1 cellular context compared by ENCODE assay signal in genomic region chr19:932647-933552, GRCh38.
TF ChIP-seq lines count a peak whose summit lies in the region.

No MANE protein-coding gene starts in this region.

TF ChIP-seq in GM23338, 12 proteins besides CTCF, POLR2A, EP300 and RAD21 (continued from another document):
- TF ChIP-seq, protein P1, sequence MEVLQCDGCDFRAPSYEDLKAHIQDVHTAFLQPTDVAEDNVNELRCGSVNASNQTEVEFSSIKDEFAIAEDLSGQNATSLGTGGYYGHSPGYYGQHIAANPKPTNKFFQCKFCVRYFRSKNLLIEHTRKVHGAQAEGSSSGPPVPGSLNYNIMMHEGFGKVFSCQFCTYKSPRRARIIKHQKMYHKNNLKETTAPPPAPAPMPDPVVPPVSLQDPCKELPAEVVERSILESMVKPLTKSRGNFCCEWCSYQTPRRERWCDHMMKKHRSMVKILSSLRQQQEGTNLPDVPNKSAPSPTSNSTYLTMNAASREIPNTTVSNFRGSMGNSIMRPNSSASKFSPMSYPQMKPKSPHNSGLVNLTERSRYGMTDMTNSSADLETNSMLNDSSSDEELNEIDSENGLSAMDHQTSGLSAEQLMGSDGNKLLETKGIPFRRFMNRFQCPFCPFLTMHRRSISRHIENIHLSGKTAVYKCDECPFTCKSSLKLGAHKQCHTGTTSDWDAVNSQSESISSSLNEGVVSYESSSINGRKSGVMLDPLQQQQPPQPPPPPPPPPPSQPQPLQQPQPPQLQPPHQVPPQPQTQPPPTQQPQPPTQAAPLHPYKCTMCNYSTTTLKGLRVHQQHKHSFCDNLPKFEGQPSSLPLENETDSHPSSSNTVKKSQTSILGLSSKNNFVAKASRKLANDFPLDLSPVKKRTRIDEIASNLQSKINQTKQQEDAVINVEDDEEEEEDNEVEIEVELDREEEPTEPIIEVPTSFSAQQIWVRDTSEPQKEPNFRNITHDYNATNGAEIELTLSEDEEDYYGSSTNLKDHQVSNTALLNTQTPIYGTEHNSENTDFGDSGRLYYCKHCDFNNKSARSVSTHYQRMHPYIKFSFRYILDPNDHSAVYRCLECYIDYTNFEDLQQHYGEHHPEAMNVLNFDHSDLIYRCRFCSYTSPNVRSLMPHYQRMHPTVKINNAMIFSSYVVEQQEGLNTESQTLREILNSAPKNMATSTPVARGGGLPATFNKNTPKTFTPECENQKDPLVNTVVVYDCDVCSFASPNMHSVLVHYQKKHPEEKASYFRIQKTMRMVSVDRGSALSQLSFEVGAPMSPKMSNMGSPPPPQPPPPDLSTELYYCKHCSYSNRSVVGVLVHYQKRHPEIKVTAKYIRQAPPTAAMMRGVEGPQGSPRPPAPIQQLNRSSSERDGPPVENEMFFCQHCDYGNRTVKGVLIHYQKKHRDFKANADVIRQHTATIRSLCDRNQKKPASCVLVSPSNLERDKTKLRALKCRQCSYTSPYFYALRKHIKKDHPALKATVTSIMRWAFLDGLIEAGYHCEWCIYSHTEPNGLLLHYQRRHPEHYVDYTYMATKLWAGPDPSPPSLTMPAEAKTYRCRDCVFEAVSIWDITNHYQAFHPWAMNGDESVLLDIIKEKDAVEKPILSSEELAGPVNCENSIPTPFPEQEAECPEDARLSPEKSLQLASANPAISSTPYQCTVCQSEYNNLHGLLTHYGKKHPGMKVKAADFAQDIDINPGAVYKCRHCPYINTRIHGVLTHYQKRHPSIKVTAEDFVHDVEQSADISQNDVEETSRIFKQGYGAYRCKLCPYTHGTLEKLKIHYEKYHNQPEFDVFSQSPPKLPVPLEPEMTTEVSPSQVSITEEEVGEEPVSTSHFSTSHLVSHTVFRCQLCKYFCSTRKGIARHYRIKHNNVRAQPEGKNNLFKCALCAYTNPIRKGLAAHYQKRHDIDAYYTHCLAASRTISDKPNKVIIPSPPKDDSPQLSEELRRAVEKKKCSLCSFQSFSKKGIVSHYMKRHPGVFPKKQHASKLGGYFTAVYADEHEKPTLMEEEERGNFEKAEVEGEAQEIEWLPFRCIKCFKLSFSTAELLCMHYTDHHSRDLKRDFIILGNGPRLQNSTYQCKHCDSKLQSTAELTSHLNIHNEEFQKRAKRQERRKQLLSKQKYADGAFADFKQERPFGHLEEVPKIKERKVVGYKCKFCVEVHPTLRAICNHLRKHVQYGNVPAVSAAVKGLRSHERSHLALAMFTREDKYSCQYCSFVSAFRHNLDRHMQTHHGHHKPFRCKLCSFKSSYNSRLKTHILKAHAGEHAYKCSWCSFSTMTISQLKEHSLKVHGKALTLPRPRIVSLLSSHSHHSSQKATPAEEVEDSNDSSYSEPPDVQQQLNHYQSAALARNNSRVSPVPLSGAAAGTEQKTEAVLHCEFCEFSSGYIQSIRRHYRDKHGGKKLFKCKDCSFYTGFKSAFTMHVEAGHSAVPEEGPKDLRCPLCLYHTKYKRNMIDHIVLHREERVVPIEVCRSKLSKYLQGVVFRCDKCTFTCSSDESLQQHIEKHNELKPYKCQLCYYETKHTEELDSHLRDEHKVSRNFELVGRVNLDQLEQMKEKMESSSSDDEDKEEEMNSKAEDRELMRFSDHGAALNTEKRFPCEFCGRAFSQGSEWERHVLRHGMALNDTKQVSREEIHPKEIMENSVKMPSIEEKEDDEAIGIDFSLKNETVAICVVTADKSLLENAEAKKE (CRISPR knock-in tag; IDR thresholded peaks at IDR 0.05) = no peak
- TF ChIP-seq EZH2phosphoT487 (IDR thresholded peaks at IDR 0.05; ENCODE audit: unreplicated experiment) = no peak
- no peak for TF ChIP-seq REST (IDR thresholded peaks at IDR 0.05; ENCODE audit: unreplicated experiment)
- no peak for TF ChIP-seq ETS1 (IDR thresholded peaks at IDR 0.05)
- TF ChIP-seq NANOG (IDR thresholded peaks at IDR 0.05; ENCODE audit: borderline replicate concordance) = no peak
